In the genomic region with DNA sequence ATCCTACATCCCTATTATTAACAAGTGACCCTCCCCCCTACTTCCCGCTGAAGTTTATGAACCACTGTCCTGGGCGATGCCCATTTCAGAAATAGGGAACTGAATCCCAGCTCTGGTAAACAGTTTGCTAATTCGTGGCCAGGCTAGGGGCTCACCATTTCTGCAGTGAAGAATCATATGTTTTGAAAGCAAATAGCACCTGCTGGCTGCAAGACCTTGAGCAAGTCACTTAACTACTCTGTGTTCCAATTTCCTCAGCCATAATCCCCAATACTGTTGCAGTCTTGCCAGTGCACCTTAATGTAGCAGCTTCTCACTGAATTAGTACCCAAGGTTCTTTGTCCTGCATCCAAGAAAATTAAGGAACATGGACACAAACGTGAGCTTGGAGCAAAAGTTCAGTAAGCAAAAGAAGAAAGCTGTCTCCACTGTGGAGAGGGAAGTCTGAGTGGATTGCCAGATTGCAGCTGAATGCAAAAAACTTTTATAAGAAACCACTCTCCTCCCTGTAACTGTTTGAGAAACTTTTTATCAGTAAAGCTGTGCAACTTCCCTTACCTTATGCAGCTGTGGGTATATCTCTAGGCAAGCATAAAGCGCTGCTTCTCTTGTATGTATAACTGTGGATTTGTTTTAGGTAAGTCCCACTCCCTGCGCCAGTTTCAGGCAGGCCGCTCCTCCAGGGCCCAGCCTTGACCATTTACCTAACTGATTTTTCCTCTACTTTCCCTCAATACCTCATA, we compare ENCODE assay signal across 8 cellular contexts. TPM values are rescaled to one million over a fixed set of nuclear protein-coding genes. Genes with fewer than 3 reads are reported as not detected.
DNase-seq lines count a peak whose midpoint lies in the region; ATAC-seq and TF ChIP-seq lines count a peak whose summit lies in the region.

No MANE protein-coding gene starts in this region.

- peaks cover 6 to 22% (median 21%) of the 10 kb centered on the region in 3 donors for H3K36me3 Mint-ChIP-seq in CD8-positive, alpha-beta memory T cell
- H3K36me3 Mint-ChIP-seq in osteocyte (ENCODE audit: unreplicated experiment), result no peaks in the 10 kb centered on the region

- H3K9me3 Mint-ChIP-seq in CD8-positive, alpha-beta memory T cell, result peaks cover 0 to 3% (median 1%) of the 10 kb centered on the region in 5 donors
- peaks cover 7% of the 10 kb centered on the region for H3K9me3 Mint-ChIP-seq in osteocyte (ENCODE audit: unreplicated experiment)

- no peak for TF ChIP-seq CTCF in GM20000 (IDR thresholded peaks at IDR 0.05; ENCODE audit: extremely low read depth, missing control alignments)
- TF ChIP-seq CTCF in colonic mucosa (IDR thresholded peaks at IDR 0.05), result no peak
- TF ChIP-seq CTCF in osteocyte (IDR thresholded peaks at IDR 0.05), result no peak

- peak overlapping the region; percentile 68 to 99 (median 94) for H3K27ac Mint-ChIP-seq in CD8-positive, alpha-beta memory T cell
- H3K27ac Mint-ChIP-seq in osteocyte (ENCODE audit: unreplicated experiment), result no peak overlapping the region

- peak overlapping the region; percentile 4 to 82 for H3K9ac ChIP-seq in colonic mucosa (ENCODE audit: low read depth in 2 of 2, low read length in 2 of 2)

- peak; percentile 36 for ATAC-seq in HG03565 (IDR thresholded peaks at IDR 0.05; ENCODE audit: unreplicated experiment)

- CTCF ChIA-PET in CD8-positive, alpha-beta memory T cell (lab: Charles Lee), result interaction anchor here (1.7 to 2.9 kb wide), 2 partner anchors 70 to 85 kb away, joined by 8 to 10 read pairs; a partner anchor contains a TSS

- H3K27me3 Mint-ChIP-seq in CD8-positive, alpha-beta memory T cell, result no peaks in the 10 kb centered on the region
- H3K27me3 Mint-ChIP-seq in osteocyte (ENCODE audit: unreplicated experiment), result peaks cover 2% of the 10 kb centered on the region

- H3K27me3 ChIP-seq in CD8-positive, alpha-beta memory T cell (ENCODE audit: insufficient read depth, low read length, poor library complexity, severe bottlenecking), result no peaks in the 10 kb centered on the region
- no peaks in the 10 kb centered on the region for H3K27me3 ChIP-seq in colonic mucosa

- H3K36me3 ChIP-seq in CD8-positive, alpha-beta memory T cell (ENCODE audit: insufficient read depth, low read length), result peaks cover 3% of the 10 kb centered on the region
- no peaks in the 10 kb centered on the region for H3K36me3 ChIP-seq in colonic mucosa

- peaks cover 56 to 80% (median 62%) of the 10 kb centered on the region in 3 donors for H3K4me1 Mint-ChIP-seq in CD8-positive, alpha-beta memory T cell
- peaks cover 21% of the 10 kb centered on the region for H3K4me1 Mint-ChIP-seq in osteocyte (ENCODE audit: unreplicated experiment)

- H3K4me3 Mint-ChIP-seq in CD8-positive, alpha-beta memory T cell, result peak overlapping the region; percentile 93 to 98 (median 95)
- H3K4me3 Mint-ChIP-seq in osteocyte (ENCODE audit: unreplicated experiment), result no peak overlapping the region

- no peak for DNase-seq in CD8-positive, alpha-beta memory T cell
- DNase-seq in GM20000 (ENCODE audit: low spot score) (peak; percentile 36), colonic mucosa (peak; percentile 39), osteocyte (ENCODE audit: extremely low spot score, unreplicated experiment) (peak; percentile 51), T1000 (lab: John Stamatoyannopoulos, UW) (no peak), SKM-1 treated with dmso at 0.1 percent for 144 hours (lab: John Stamatoyannopoulos, UW; ENCODE audit: unreplicated experiment) (no peak)
- no peak for DNase-seq in stimulated activated CD4-positive, alpha-beta T cell treated with anti-CD3 and anti-CD28 coated beads, Interleukin-1b, Interleukin-23, amount 100 ng/mL, for 48 hours

- intact Hi-C loops in colonic mucosa (cut with DNase I), result no loop called here

- H3K4me1 ChIP-seq in CD8-positive, alpha-beta memory T cell (ENCODE audit: insufficient read depth, low read length), result peaks cover 55% of the 10 kb centered on the region
- H3K4me1 ChIP-seq in colonic mucosa, result peaks cover 18% of the 10 kb centered on the region

- H3K4me3 ChIP-seq in CD8-positive, alpha-beta memory T cell (ENCODE audit: low read length), result peak overlapping the region; percentile 91
- peak overlapping the region; percentile 47 for H3K4me3 ChIP-seq in colonic mucosa

- H3K27ac ChIP-seq in CD8-positive, alpha-beta memory T cell (ENCODE audit: low read depth, low read length), result peak overlapping the region; percentile 57
- peak overlapping the region; percentile 84 for H3K27ac ChIP-seq in colonic mucosa

- POLR2A ChIA-PET in CD8-positive, alpha-beta memory T cell (lab: Charles Lee), result interaction anchor here (1.1 to 3.8 kb wide), 3 partner anchors 10 to 71 kb away, joined by 3 to 21 read pairs (median 6); a partner anchor contains a TSS

- no peaks in the 10 kb centered on the region for H3K9me3 ChIP-seq in CD8-positive, alpha-beta memory T cell (ENCODE audit: low read length)
- no peaks in the 10 kb centered on the region for H3K9me3 ChIP-seq in colonic mucosa

RNA-seq across cellular contexts. Expression of a gene that starts 0.8 kb away (rescaled TPM):
- total RNA-seq in CD8-positive, alpha-beta memory T cell, result 1 to 10 TPM; 4.5 to 5.5 TPM
- polyA plus RNA-seq in CD8-positive, alpha-beta memory T cell, result 38.5 TPM
- total RNA-seq in colonic mucosa (100 to 1,000 TPM in 1 of 2 donors, 10 to 100 TPM in 1; 98.2 to 110 TPM), osteocyte (0.48 TPM in 1 of 2 replicates, not detected in the other)

RNA-seq across cellular contexts. Expression of a gene that starts 30.7 kb away (rescaled TPM):
- total RNA-seq in CD8-positive, alpha-beta memory T cell, result 10 to 100 TPM; 11.2 to 12.5 TPM
- polyA plus RNA-seq in CD8-positive, alpha-beta memory T cell, result 22.0 TPM
- total RNA-seq in colonic mucosa, result 10 to 100 TPM; 15.2 to 39.1 TPM
- total RNA-seq in osteocyte, result 0.13 TPM in 1 of 2 replicates, not detected in the other

Comparison
In these comparisons a context has a peak if more than half of its experiments do, and no peak if none do; other contexts are left out.
1. DNase-seq: peak in GM20000 (single experiment), colonic mucosa (single experiment) and osteocyte (single experiment); none in CD8-positive, alpha-beta memory T cell (0 of 5), T1000 (single experiment), SKM-1 treated with dmso at 0.1 percent for 144 hours (single experiment) and stimulated activated CD4-positive, alpha-beta T cell treated with anti-CD3 and anti-CD28 coated beads, Interleukin-1b, Interleukin-23, amount 100 ng/mL, for 48 hours (single experiment).
2. RNA of a gene that starts 0.8 kb away (total RNA-seq): 98.2 to 110 TPM in colonic mucosa; 4.5 to 5.5 TPM in CD8-positive, alpha-beta memory T cell and 0.48 TPM in osteocyte; every median in the first group is over 10 times any median in the second.